15 cellular contexts compared by ENCODE assay signal in genomic region chr7:96328016-96328415, GRCh38. TPM values are rescaled to one million over a fixed set of nuclear protein-coding genes. Genes with fewer than 3 reads are reported as not detected.
DNase-seq lines count a peak whose midpoint lies in the region; TF ChIP-seq lines count a peak whose summit lies in the region.
"Had no signal": no experiment of that assay in that cellular context is flagged by ENCODE, and none has a peak within 500 bp of the region (broad histone marks: within the 10 kb centered on the region; RNA-seq: fewer than 3 reads in every experiment).

No MANE protein-coding gene starts in this region.

- no peak overlapping the region for H3K4me3 Mint-ChIP-seq in mesothelial cell of epicardium
- H3K4me3 Mint-ChIP-seq: activated naive CD8-positive, alpha-beta T cell; GM23338; stimulated activated effector memory CD8-positive, alpha-beta T cell treated with anti-CD3 and anti-CD28 coated beads, Interleukin-12 subunit alpha, Interleukin-12 subunit beta, amount 100 ng/mL, for 72 hours had no signal

- TF ChIP-seq CTCF in mesothelial cell of epicardium (IDR thresholded peaks at IDR 0.05; ENCODE audit: unreplicated experiment) = no peak

- H3K4me1 Mint-ChIP-seq in mesothelial cell of epicardium = peaks cover 30% of the 10 kb centered on the region
- H3K4me1 Mint-ChIP-seq: GM23338; stimulated activated effector memory CD8-positive, alpha-beta T cell treated with anti-CD3 and anti-CD28 coated beads, Interleukin-12 subunit alpha, Interleukin-12 subunit beta, amount 100 ng/mL, for 72 hours had no signal

- peaks cover 4% of the 10 kb centered on the region for H3K9me3 Mint-ChIP-seq in mesothelial cell of epicardium
- H3K9me3 Mint-ChIP-seq: stimulated activated effector memory CD8-positive, alpha-beta T cell treated with anti-CD3 and anti-CD28 coated beads, Interleukin-12 subunit alpha, Interleukin-12 subunit beta, amount 100 ng/mL, for 72 hours had no signal

- DNase-seq in Daoy (ENCODE audit: low read depth) (peak; percentile 40), M059J (ENCODE audit: low read depth) (peak; percentile 25), dermis blood vessel endothelial cell (peak; percentile 47), mesothelial cell of epicardium (ENCODE audit: low spot score in 2 of 2, unreplicated experiment in 2 of 2) (no peak), AG08396 (ENCODE audit: low spot score) (no peak), GM19238 (ENCODE audit: insufficient read length, low spot score) (no peak)
- DNase-seq in stimulated activated CD4-positive, alpha-beta T cell treated with anti-CD3 and anti-CD28 coated beads, Interleukin-12 subunit alpha, Interleukin-12 subunit beta, amount 100 ng/mL, for 4 hours = no peak
- DNase-seq: activated CD4-positive, alpha-beta T cell treated with anti-CD3 and anti-CD28 coated beads for 1 hour; Kasumi-1; occipital lobe; stimulated activated CD4-positive, alpha-beta T cell treated with anti-CD3 and anti-CD28 coated beads, Interleukin-15, amount 100 ng/mL, for 24 hours; thyroid gland had no signal

- no peaks in the 10 kb centered on the region for H3K27me3 Mint-ChIP-seq in mesothelial cell of epicardium (ENCODE audit: low read depth)
- H3K27me3 Mint-ChIP-seq: activated naive CD8-positive, alpha-beta T cell had no signal

- H3K27ac Mint-ChIP-seq in mesothelial cell of epicardium = peak overlapping the region; percentile 14
- H3K27ac Mint-ChIP-seq: activated naive CD8-positive, alpha-beta T cell; GM23338; stimulated activated effector memory CD8-positive, alpha-beta T cell treated with anti-CD3 and anti-CD28 coated beads, Interleukin-12 subunit alpha, Interleukin-12 subunit beta, amount 100 ng/mL, for 72 hours had no signal

- H3K36me3 Mint-ChIP-seq in mesothelial cell of epicardium = no peaks in the 10 kb centered on the region
- H3K36me3 Mint-ChIP-seq: activated naive CD8-positive, alpha-beta T cell; stimulated activated effector memory CD8-positive, alpha-beta T cell treated with anti-CD3 and anti-CD28 coated beads, Interleukin-12 subunit alpha, Interleukin-12 subunit beta, amount 100 ng/mL, for 72 hours had no signal

RNA-seq across cellular contexts. Expression of gene SLC25A13, which starts 6.1 kb away (rescaled TPM):
- 36.2 and 49.9 TPM in 2 replicates for total RNA-seq in Daoy (2014; rRNA removed; shearing (Covaris generic))
- total RNA-seq in M059J (2014; rRNA removed; shearing (Covaris generic)) = 22.8 and 29.7 TPM in 2 replicates
- total RNA-seq in dermis blood vessel endothelial cell (34.9 and 36.9 TPM in 2 replicates), mesothelial cell of epicardium (42.3 to 47.4 TPM (median 43.1 TPM) in 3 replicates)

Comparison
In these comparisons a context has a peak if more than half of its experiments do, and no peak if none do; other contexts are left out.
1. DNase-seq: peak in Daoy (single experiment), M059J (single experiment) and dermis blood vessel endothelial cell (single experiment); none in mesothelial cell of epicardium (0 of 2), AG08396 (single experiment), stimulated activated CD4-positive, alpha-beta T cell treated with anti-CD3 and anti-CD28 coated beads, Interleukin-12 subunit alpha, Interleukin-12 subunit beta, amount 100 ng/mL, for 4 hours (single experiment) and GM19238 (single experiment).